17 cellular contexts compared by ENCODE assay signal in the genomic region with DNA sequence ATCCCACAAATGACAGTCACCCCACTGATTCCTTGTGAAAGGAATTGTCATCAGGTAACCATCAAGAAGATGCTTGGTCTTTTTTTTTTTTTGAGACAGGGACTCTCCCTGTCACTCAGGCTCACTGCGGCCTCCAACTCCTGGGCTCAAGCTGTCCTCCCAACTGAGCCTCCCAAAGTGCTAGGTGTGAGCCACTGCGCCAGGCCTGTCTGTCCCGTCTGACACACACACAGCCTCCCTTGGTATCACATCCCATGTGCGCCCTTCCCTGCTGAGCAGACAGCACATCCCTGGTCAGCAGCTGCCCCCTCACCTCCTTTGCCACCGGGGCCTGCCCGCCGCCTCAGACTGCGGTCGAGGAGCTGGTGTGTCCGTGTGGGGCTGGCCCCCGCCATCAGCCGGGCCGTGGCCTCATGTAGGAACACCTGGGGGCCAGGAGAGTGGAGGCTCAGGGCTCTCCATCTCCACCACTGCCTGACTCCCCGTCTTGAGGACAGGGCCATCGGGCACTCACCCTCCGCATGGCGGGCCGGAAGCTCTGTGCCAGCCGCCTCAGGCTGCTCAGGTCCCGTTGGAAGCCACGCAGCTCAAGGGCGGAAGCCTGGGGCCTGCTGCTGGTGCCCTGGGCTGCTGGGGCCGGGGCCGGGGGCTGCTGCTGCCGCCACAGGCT. TPM values are rescaled to one million over a fixed set of nuclear protein-coding genes. Genes with fewer than 3 reads are reported as not detected.
DNase-seq lines count a peak whose midpoint lies in the region; ATAC-seq and TF ChIP-seq lines count a peak whose summit lies in the region.
"Had no signal": no experiment of that assay in that cellular context is flagged by ENCODE, and none has a peak within 500 bp of the region (broad histone marks: within the 10 kb centered on the region; RNA-seq: fewer than 3 reads in every experiment).

No MANE protein-coding gene starts in this region.

- H3K27ac ChIP-seq in left ventricle myocardium inferior (replicated peaks) = peak overlapping the region; percentile 34
- peak overlapping the region in 3 of 5 donors; percentile 63 to 94 (median 80) for H3K27ac ChIP-seq in adrenal gland
- peak overlapping the region; percentile 78 for H3K27ac ChIP-seq in vagina
- H3K27ac ChIP-seq in coronary artery = no peak overlapping the region

- H3K4me3 Mint-ChIP-seq in mesothelial cell of epicardium = no peak overlapping the region
- H3K4me3 Mint-ChIP-seq: natural killer cell had no signal

- TF ChIP-seq CTCF in left ventricle myocardium inferior (IDR thresholded peaks at IDR 0.05; ENCODE audit: borderline replicate concordance) (no peak), adrenal gland (IDR thresholded peaks at IDR 0.05) (no peak), mesothelial cell of epicardium (IDR thresholded peaks at IDR 0.05; ENCODE audit: unreplicated experiment) (no peak), vagina (IDR thresholded peaks at IDR 0.05) (no peak), coronary artery (IDR thresholded peaks at IDR 0.05) (no peak)

- H3K4me1 ChIP-seq in left ventricle myocardium inferior (peaks cover 90% of the 10 kb centered on the region), adrenal gland (replicated peaks in 1 of 2) (peaks cover 20 to 83% of the 10 kb centered on the region in 2 donors), vagina (peaks cover 72% of the 10 kb centered on the region)

- DNase-seq in left ventricle myocardium inferior (no peak), left ventricle myocardium superior (no peak), adrenal gland (peak in 4 of 7 donors; percentile 40 to 65 (median 46)), mesothelial cell of epicardium (ENCODE audit: low spot score in 2 of 2, unreplicated experiment in 2 of 2) (no peak), vagina (ENCODE audit: extremely low spot score in 2 of 2) (no peak), coronary artery (ENCODE audit: low spot score) (no peak)
- DNase-seq: activated effector memory CD4-positive, alpha-beta T cell treated with Interleukin-2 at 50 U/mL for 16 hours; cortex of kidney; DMS79 treated with DMSO at 0.1 percent for 48 hours; natural killer cell; NCI-H1436 treated with DMSO at 0.1 percent for 48 hours; stimulated activated CD4-positive, alpha-beta T cell treated with anti-CD3 and anti-CD28 coated beads, Interleukin-12 subunit alpha, Interleukin-12 subunit beta, amount 100 ng/mL, for 4 hours; stimulated activated naive CD4-positive, alpha-beta T cell treated with Interleukin-2 at 50 U/mL for 16 hours; SW 1271 had no signal

- peak overlapping the region; percentile 25 for H3K27ac Mint-ChIP-seq in mesothelial cell of epicardium
- H3K27ac Mint-ChIP-seq: natural killer cell had no signal

- H3K27me3 Mint-ChIP-seq in mesothelial cell of epicardium (ENCODE audit: low read depth) = no peaks in the 10 kb centered on the region

- ATAC-seq in left ventricle myocardium superior = no peak
- ATAC-seq in GM21381 (IDR thresholded peaks at IDR 0.05; ENCODE audit: unreplicated experiment) = no peak
- ATAC-seq in GM18858 (IDR thresholded peaks at IDR 0.05; ENCODE audit: unreplicated experiment) = no peak

- H3K27me3 ChIP-seq in left ventricle myocardium inferior (ENCODE audit: low read depth) (no peaks in the 10 kb centered on the region), adrenal gland (no peaks in the 10 kb centered on the region), vagina (no peaks in the 10 kb centered on the region)

- TF ChIP-seq POLR2A in adrenal gland (IDR thresholded peaks at IDR 0.05) (no peak), vagina (IDR thresholded peaks at IDR 0.05) (no peak)

- 70 to 80% (median 76%) methylated on average over 9 to 25 of the region's 25 CpGs for WGBS in adrenal gland, 4 donors

- H3K4me3 ChIP-seq in left ventricle myocardium inferior (no peak overlapping the region), adrenal gland (no peak overlapping the region), vagina (no peak overlapping the region), coronary artery (no peak overlapping the region)
- H3K4me3 ChIP-seq: lung had no signal

- H3K9me3 Mint-ChIP-seq in mesothelial cell of epicardium = no peaks in the 10 kb centered on the region
- H3K9me3 Mint-ChIP-seq: natural killer cell had no signal

- peaks cover 31% of the 10 kb centered on the region for H3K4me1 Mint-ChIP-seq in mesothelial cell of epicardium

- H3K9me3 ChIP-seq in left ventricle myocardium inferior (replicated peaks) (no peaks in the 10 kb centered on the region), adrenal gland (replicated peaks in 1 of 3) (no peaks in the 10 kb centered on the region), vagina (no peaks in the 10 kb centered on the region)

- peaks cover 3% of the 10 kb centered on the region for H3K36me3 Mint-ChIP-seq in mesothelial cell of epicardium
- H3K36me3 Mint-ChIP-seq: natural killer cell had no signal

- peaks cover 49% of the 10 kb centered on the region for H3K36me3 ChIP-seq in left ventricle myocardium inferior
- H3K36me3 ChIP-seq in adrenal gland (replicated peaks in 1 of 2) = peaks cover 0 to 61% of the 10 kb centered on the region in 2 donors
- H3K36me3 ChIP-seq in vagina = peaks cover 0 to 46% of the 10 kb centered on the region in 2 donors

- intact Hi-C loops in left ventricle myocardium inferior (cut with micrococcal nuclease) (loop anchor here (2.0 to 5.0 kb wide), 2 partner anchors 48 to 104 kb away; no protein-coding TSS in a partner anchor), left ventricle myocardium superior (cut with micrococcal nuclease) (loop anchor here (5.0 kb wide), 1 partner anchor 49 kb away; no protein-coding TSS in a partner anchor), adrenal gland (cut with DNase I) (loop anchor here (5.0 kb wide), 3 partner anchors 44 to 131 kb away; a partner anchor contains a TSS), vagina (cut with DNase I) (loop anchor here (10.0 kb wide), 1 partner anchor 112 kb away; no protein-coding TSS in a partner anchor)

RNA-seq across cellular contexts. Expression of a gene that starts 23.6 kb away (rescaled TPM):
- 10.2 TPM for total RNA-seq in left ventricle myocardium inferior
- 15.2 TPM for total RNA-seq in left ventricle myocardium superior
- 100 to 1,000 TPM; 403 to 850 (median 667) TPM for total RNA-seq in adrenal gland
- polyA plus RNA-seq in adrenal gland = 100 to 1,000 TPM; 298 to 818 (median 483) TPM
- 179 to 187 TPM (median 181 TPM) in 3 replicates for total RNA-seq in mesothelial cell of epicardium
- 84.0 TPM for total RNA-seq in vagina

Comparison
In these comparisons a context has a peak if more than half of its experiments do, and no peak if none do; other contexts are left out.
1. DNase-seq: peak in adrenal gland (4 of 7); none in left ventricle myocardium inferior (single experiment), left ventricle myocardium superior (single experiment), mesothelial cell of epicardium (0 of 2), vagina (0 of 2) and coronary artery (single experiment).
2. H3K27ac ChIP-seq: peak in left ventricle myocardium inferior (single experiment), adrenal gland (3 of 5) and vagina (single experiment); none in coronary artery (0 of 2).